In genomic region chr7:32347244-32347828, GRCh38 we compare ENCODE assay signal across 8 cellular contexts.
A peak's percentile ranks its signal among the peaks of the same experiment; 100 is the strongest.
DNase-seq lines count a peak whose midpoint lies in the region; ATAC-seq, FAIRE-seq and TF ChIP-seq lines count a peak whose summit lies in the region.

No MANE protein-coding gene starts in this region.

- H3K9me3 ChIP-seq in NT2/D1 (ENCODE audit: insufficient read depth, low read length) (no peaks in the 10 kb centered on the region), small intestine (ENCODE audit: control insufficient read depth, low read depth) (no peaks in the 10 kb centered on the region)

- no peaks in the 10 kb centered on the region for H3K36me3 ChIP-seq in BJ (ENCODE audit: control insufficient read depth, insufficient read depth, low read length)
- no peaks in the 10 kb centered on the region for H3K36me3 ChIP-seq in NT2/D1 (ENCODE audit: insufficient read depth, insufficient read length, low read length)
- H3K36me3 ChIP-seq in small intestine (ENCODE audit: control insufficient read depth in 2 of 2, insufficient read depth in 2 of 2, low read length in 2 of 2) = no peaks in the 10 kb centered on the region

- CTCF ChIA-PET in BJ (lab: Yijun Ruan, JAX) = interaction anchor here (0.7 to 2.2 kb wide), 9 partner anchors 9 to 904 kb away, joined by 3 to 18 read pairs (median 9); no protein-coding TSS in a partner anchor

- H3K27ac ChIP-seq in small intestine (ENCODE audit: low read depth in 1 of 2, low read length in 1 of 2) = no peak overlapping the region

- peak; percentile 67 for TF ChIP-seq CTCF in BJ (IDR thresholded peaks at IDR 0.05; ENCODE audit: insufficient read depth, low read depth, low read length)
- TF ChIP-seq CTCF in omental fat pad (IDR thresholded peaks at IDR 0.05) = no peak

- H3K27me3 ChIP-seq in BJ (ENCODE audit: control insufficient read depth, insufficient read depth, low read length) (no peaks in the 10 kb centered on the region), NT2/D1 (ENCODE audit: insufficient read depth, insufficient read length) (no peaks in the 10 kb centered on the region), small intestine (ENCODE audit: control insufficient read depth in 2 of 2, insufficient read depth in 2 of 2, low read length in 2 of 2) (no peaks in the 10 kb centered on the region)

- POLR2A ChIA-PET in BJ (lab: Charles Lee) = no interaction called here

- TF ChIP-seq POLR2A in erythroblast (IDR thresholded peaks at IDR 0.05; ENCODE audit: low read length) = no peak

- FAIRE-seq in small intestine (lab: Jason Lieb, UNC) = no peak

- H3K4me1 ChIP-seq in NT2/D1 (ENCODE audit: insufficient read depth, insufficient read length) = no peaks in the 10 kb centered on the region
- no peaks in the 10 kb centered on the region for H3K4me1 ChIP-seq in small intestine (ENCODE audit: control insufficient read depth in 2 of 2, insufficient read depth in 1 of 2, low read depth in 1 of 2, low read length in 1 of 2)

- DNase-seq in BJ (ENCODE audit: low read depth) (no peak), NT2/D1 (ENCODE audit: low read depth, low spot score) (peak; percentile 23), erythroblast (lab: John Stamatoyannopoulos, UW) (peak; percentile 13 to 53), small intestine (peak; percentile 17), omental fat pad (ENCODE audit: low spot score) (no peak), NCI-H187 treated with DMSO at 0.1 percent for 48 hours (lab: John Stamatoyannopoulos, UW) (no peak)
- DNase-seq in activated naive CD4-positive, alpha-beta T cell treated with anti-CD3 and anti-CD28 coated beads, Interleukin-2, amount 50 U/mL, for 16 hours = no peak

- H3K4me3 ChIP-seq in BJ (ENCODE audit: low read depth, low read length) (no peak overlapping the region), NT2/D1 (ENCODE audit: insufficient read length, low read depth) (no peak overlapping the region), small intestine (ENCODE audit: low read depth in 1 of 2, low read length in 2 of 2) (no peak overlapping the region)

- ATAC-seq in GM18907 (IDR thresholded peaks at IDR 0.05; ENCODE audit: unreplicated experiment) = peak; percentile 63
- ATAC-seq in omental fat pad (ENCODE audit: low FRiP score) = no peak

- 81 to 83% (median 83%) methylated on average over 2 of the region's 2 CpGs for WGBS in small intestine, 3 donors

- H3K9ac ChIP-seq in NT2/D1 (ENCODE audit: insufficient read length, low read depth) = no peak overlapping the region

Comparison
In these comparisons a context has a peak if more than half of its experiments do, and no peak if none do; other contexts are left out.
1. DNase-seq: peak in NT2/D1 (single experiment), erythroblast (2 of 2) and small intestine (single experiment); none in BJ (single experiment), omental fat pad (single experiment), activated naive CD4-positive, alpha-beta T cell treated with anti-CD3 and anti-CD28 coated beads, Interleukin-2, amount 50 U/mL, for 16 hours (single experiment) and NCI-H187 treated with DMSO at 0.1 percent for 48 hours (single experiment).